ENCODE assay signal across 8 cellular contexts in genomic region chr5:126594676-126595485, GRCh38. TPM values are rescaled to one million over a fixed set of nuclear protein-coding genes. Genes with fewer than 3 reads are reported as not detected.
DNase-seq lines count a peak whose midpoint lies in the region; ATAC-seq and TF ChIP-seq lines count a peak whose summit lies in the region.

Gene ALDH7A1 (minus strand): TSS chr5:126595219. CDS start chr5:126595198, 21 bp downstream.

- ATAC-seq in GM19468 (IDR thresholded peaks at IDR 0.05; ENCODE audit: extremely low read depth, unreplicated experiment) (peak; percentile 42), Right ventricle myocardium superior (ENCODE audit: poor library complexity) (peak; percentile 94), upper lobe of left lung (ENCODE audit: low FRiP score in 2 of 2) (peak; percentile 95 to 96)

- H3K27me3 ChIP-seq in adrenal gland: no peaks in the 10 kb centered on the region
- no peaks in the 10 kb centered on the region for H3K27me3 ChIP-seq in upper lobe of left lung

- H3K4me1 ChIP-seq in adrenal gland (replicated peaks in 1 of 2) (peaks cover 3 to 13% of the 10 kb centered on the region in 2 donors), upper lobe of left lung (peaks cover 3 to 27% (median 12%) of the 10 kb centered on the region in 4 donors)

- peak within 1 kb of the TSS in 2 of 4 donors; percentile 50 to 66 for H3K4me3 ChIP-seq in adrenal gland
- H3K4me3 ChIP-seq in upper lobe of left lung: peak within 1 kb of the TSS; percentile 56 to 77 (median 70)

- peak; percentile 42 to 82 for TF ChIP-seq POLR2A in adrenal gland (IDR thresholded peaks at IDR 0.05)
- peak in 2 of 4 donors; percentile 22 to 66 for TF ChIP-seq POLR2A in upper lobe of left lung (IDR thresholded peaks at IDR 0.05)

- peaks cover 0 to 10% of the 10 kb centered on the region in 2 donors for H3K36me3 ChIP-seq in adrenal gland (replicated peaks in 1 of 2)
- peaks cover 0 to 7% (median under 1%) of the 10 kb centered on the region in 4 donors for H3K36me3 ChIP-seq in upper lobe of left lung

- POLR2A ChIA-PET in RWPE1 (lab: Yijun Ruan, JAX; ENCODE audit: low non-redundant PET): interaction anchor here (0.7 kb wide), 1 partner anchor 819 kb away, joined by 3 read pairs; no protein-coding TSS in a partner anchor

- 0 to 6% (median 2%) methylated on average over 13 to 49 of the region's 49 CpGs for whole genome bisulfite sequencing in adrenal gland, 4 donors
- WGBS in upper lobe of left lung, 2 donors: 0 to 1% methylated on average over 17 to 38 of the region's 49 CpGs

- TF ChIP-seq CTCF in RWPE1 (conservative IDR thresholded peaks at IDR 0.05; ENCODE audit: low read depth) (peak; percentile 64), adrenal gland (IDR thresholded peaks at IDR 0.05) (peak in 5 of 6 experiments; percentile 8 to 52 (median 41)), upper lobe of left lung (IDR thresholded peaks at IDR 0.05) (peak in 3 of 6 experiments; percentile 28 to 38 (median 33))

- TF ChIP-seq EP300 in upper lobe of left lung (IDR thresholded peaks at IDR 0.05): no peak

- DNase-seq in COLO829 (ENCODE audit: low spot score): peak; percentile 85
- DNase-seq in HK-2 (ENCODE audit: unreplicated experiment): peak; percentile 95
- DNase-seq in RWPE1 (ENCODE audit: low spot score): peak; percentile 68
- peak; percentile 90 to 97 (median 95) for DNase-seq in adrenal gland
- peak; percentile 92 for DNase-seq in Right ventricle myocardium superior
- DNase-seq in occipital lobe (lab: John Stamatoyannopoulos, UW): peak; percentile 86
- peak; percentile 90 to 93 for DNase-seq in upper lobe of left lung

- peak within 1 kb of the TSS; percentile 90 for H3K27ac ChIP-seq in RWPE1
- H3K27ac ChIP-seq in adrenal gland: peak within 1 kb of the TSS in 4 of 5 donors; percentile 9 to 88 (median 74)
- H3K27ac ChIP-seq in upper lobe of left lung: peak within 1 kb of the TSS; percentile 71 to 84 (median 76)

- CTCF ChIA-PET in RWPE1 (lab: Yijun Ruan, JAX): interaction anchor here (0.5 to 1.9 kb wide), 10 partner anchors 10 to 910 kb away, joined by 3 to 7 read pairs (median 4); no protein-coding TSS in a partner anchor

- intact Hi-C loops in adrenal gland (cut with DNase I) (loop anchor here (5.0 to 10.0 kb wide), 2 partner anchors 50 to 248 kb away; no protein-coding TSS in a partner anchor), Right ventricle myocardium superior (cut with DNase I) (loop anchor here (5.0 kb wide), 1 partner anchor 243 kb away; no protein-coding TSS in a partner anchor)

- H3K9me3 ChIP-seq in adrenal gland (replicated peaks in 1 of 3): no peaks in the 10 kb centered on the region
- no peaks in the 10 kb centered on the region for H3K9me3 ChIP-seq in upper lobe of left lung

RNA-seq across cellular contexts. Expression of gene ALDH7A1, which starts in this region (rescaled TPM):
- total RNA-seq in adrenal gland (100 to 1,000 TPM in 1 of 8 donors, 10 to 100 TPM in 7; 37.5 to 112 (median 59.8) TPM), Right ventricle myocardium superior (41.6 TPM), occipital lobe (34.3 TPM), upper lobe of left lung (10 to 100 TPM; 19.3 to 41.4 (median 30.0) TPM)
- 100 to 1,000 TPM in 1 of 3 donors, 10 to 100 TPM in 2; 68.1 to 110 (median 91.7) TPM for polyA plus RNA-seq in adrenal gland

Comparison
In these comparisons a context has a peak if more than half of its experiments do, and no peak if none do; other contexts are left out.
1. ATAC-seq: peak in every context shown above with its lines; median percentile 96 in upper lobe of left lung; 94 in Right ventricle myocardium superior; 42 in GM19468.